Comparison of ENCODE assay signal across 22 cellular contexts in the genomic region with DNA sequence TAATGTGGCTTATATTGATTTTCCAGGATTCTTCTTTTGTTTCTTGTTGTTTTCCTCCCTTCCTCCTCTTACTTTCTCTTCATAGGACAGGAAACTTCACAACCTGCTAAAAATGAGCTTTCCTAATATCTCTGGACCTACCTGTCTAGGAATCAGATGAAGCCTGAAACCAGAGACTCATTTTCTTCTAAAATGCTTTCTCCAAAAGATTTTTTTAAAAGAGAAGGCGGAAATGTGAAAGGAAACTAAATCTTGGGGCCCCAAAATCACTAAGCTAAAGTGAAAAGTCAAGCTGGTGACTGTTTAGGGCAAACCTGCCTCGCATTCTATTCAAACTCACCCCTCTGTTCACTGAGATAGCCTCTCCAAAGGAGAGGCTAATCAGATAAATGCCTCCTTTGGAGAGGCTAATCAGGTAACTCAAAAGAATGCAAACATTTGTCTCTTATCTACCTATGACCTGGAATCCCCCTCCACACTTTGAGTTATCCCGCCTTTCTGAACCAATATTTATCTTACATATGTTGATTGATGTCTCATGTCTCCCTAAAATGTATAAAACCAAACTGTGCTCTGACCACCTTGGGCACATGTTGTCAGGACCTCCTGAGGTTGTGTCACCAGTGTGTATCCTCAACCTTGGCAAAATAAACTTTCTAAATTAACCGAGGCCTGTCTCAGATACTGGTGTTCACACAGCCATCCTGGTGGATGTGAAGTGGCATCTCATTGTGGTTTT.
A peak's percentile ranks its signal among the peaks of the same experiment; 100 is the strongest.
DNase-seq lines count a peak whose midpoint lies in the region; ATAC-seq, FAIRE-seq and TF ChIP-seq lines count a peak whose summit lies in the region.
"Had no signal": no experiment of that assay in that cellular context is flagged by ENCODE, and none has a peak within 500 bp of the region (broad histone marks: within the 10 kb centered on the region; RNA-seq: fewer than 3 reads in every experiment).

No MANE protein-coding gene starts in this region.

- H3K27ac ChIP-seq in mammary epithelial cell (ENCODE audit: insufficient read depth, low read depth, low read length) = no peak overlapping the region
- no peak overlapping the region for H3K27ac ChIP-seq in breast epithelium
- no peak overlapping the region for H3K27ac ChIP-seq in Karpas-422 (ENCODE audit: low read length)
- H3K27ac ChIP-seq in K562 (ENCODE audit: extremely low read depth, low read depth, low read length) = no peak overlapping the region
- H3K27ac ChIP-seq in mesendoderm (ENCODE audit: low read depth, low read length) = no peak overlapping the region
- H3K27ac ChIP-seq in colonic mucosa = no peak overlapping the region
- no peak overlapping the region for H3K27ac ChIP-seq in testis
- H3K27ac ChIP-seq: 22Rv1, A549, C4-2B had no signal

- WGBS in mammary epithelial cell (ENCODE audit: low coverage, missing lambda C conversion rate) = 93% methylated on average over 4 of the region's 4 CpGs
- WGBS in K562 (ENCODE audit: insufficient coverage, low coverage, missing lambda C conversion rate) = 4% methylated on average over 4 of the region's 4 CpGs
- WGBS in mesendoderm (ENCODE audit: extremely low coverage, insufficient coverage, low lambda C conversion rate) = no CpG with 5 or more reads among the region's 4 CpGs
- 89 to 93% methylated on average over 4 of the region's 4 CpGs for WGBS in testis, 2 donors

- H2BK15ac ChIP-seq in mesendoderm (replicated peaks; ENCODE audit: low read depth) = no peak overlapping the region

- CTCF ChIA-PET in mammary epithelial cell (lab: Charles Lee; ENCODE audit: low non-redundant PET) (no interaction called here), K562 (lab: Yijun Ruan, JAX; ENCODE audit: low intra/inter-chr PET ratio) (no interaction called here)

- no peak for DNase-seq in mammary epithelial cell
- no peak for DNase-seq in breast epithelium (ENCODE audit: low spot score in 2 of 2)
- no peak for DNase-seq in Karpas-422
- DNase-seq in K562 (ENCODE audit: extremely low read depth in 1 of 4, low spot score in 3 of 4) = no peak
- peak; percentile 29 for DNase-seq in mesendoderm
- DNase-seq in colonic mucosa = no peak
- no peak for DNase-seq in KBM-7
- no peak for DNase-seq in testis
- DNase-seq: AML-193; Calu3; CD4-positive, alpha-beta T cell; DMS53; DND-41; EL; GOT3; H7; HFFc6 had no signal

- no peaks in the 10 kb centered on the region for H3K9me2 ChIP-seq in Karpas-422 (replicated peaks; ENCODE audit: insufficient read depth, low read length)

- no peak overlapping the region for H3K9ac ChIP-seq in mammary epithelial cell (ENCODE audit: insufficient read depth, low read length)
- no peak overlapping the region for H3K9ac ChIP-seq in Karpas-422 (ENCODE audit: low read length)
- no peak overlapping the region for H3K9ac ChIP-seq in K562 (ENCODE audit: insufficient read depth in 1 of 2, low read depth in 2 of 2, low read length in 2 of 2)
- no peak overlapping the region for H3K9ac ChIP-seq in mesendoderm (ENCODE audit: low read length)
- no peak overlapping the region for H3K9ac ChIP-seq in colonic mucosa (ENCODE audit: low read depth in 2 of 2, low read length in 2 of 2)

- no peaks in the 10 kb centered on the region for H3K27me3 ChIP-seq in mammary epithelial cell (ENCODE audit: insufficient read depth, low read length)
- H3K27me3 ChIP-seq in breast epithelium = no peaks in the 10 kb centered on the region
- H3K27me3 ChIP-seq in Karpas-422 (ENCODE audit: low read length) = no peaks in the 10 kb centered on the region
- no peaks in the 10 kb centered on the region for H3K27me3 ChIP-seq in K562 (ENCODE audit: control insufficient read depth in 2 of 2, insufficient read depth in 2 of 2, low read length in 2 of 2)
- H3K27me3 ChIP-seq in mesendoderm (ENCODE audit: insufficient read depth, low read length, poor library complexity) = no peaks in the 10 kb centered on the region
- H3K27me3 ChIP-seq in colonic mucosa = no peaks in the 10 kb centered on the region
- no peaks in the 10 kb centered on the region for H3K27me3 ChIP-seq in testis

- BruUV-seq in mammary epithelial cell (replicated peaks; lab: Mats Ljungman, UMichigan) (no TSS peak), K562 (replicated peaks; lab: Mats Ljungman, UMichigan) (no TSS peak)

- no peak overlapping the region for H3K23ac ChIP-seq in mesendoderm (ENCODE audit: low read length)

- H3K79me1 ChIP-seq in mesendoderm (ENCODE audit: low read length) = no peaks in the 10 kb centered on the region

- no peak overlapping the region for H3K4me2 ChIP-seq in mammary epithelial cell (ENCODE audit: insufficient read depth, low read depth, low read length)
- H3K4me2 ChIP-seq in Karpas-422 (ENCODE audit: low read depth, low read length, poor library complexity, severe bottlenecking) = no peak overlapping the region
- H3K4me2 ChIP-seq in K562 (ENCODE audit: insufficient read depth, low read length) = no peak overlapping the region
- no peak overlapping the region for H3K4me2 ChIP-seq in mesendoderm (ENCODE audit: low read length)
- H3K4me2 ChIP-seq: A549 had no signal

- H4K5ac ChIP-seq in mesendoderm (ENCODE audit: low read length) = no peak overlapping the region

- H2AFZ ChIP-seq in mammary epithelial cell (ENCODE audit: low read depth, low read length) = peak overlapping the region; percentile 9
- peak overlapping the region; percentile 34; the same call in 1 of the 2 replicates for H2AFZ ChIP-seq in Karpas-422 (ENCODE audit: low read length)
- H2AFZ ChIP-seq in K562 (ENCODE audit: low read depth, low read length) = no peak overlapping the region

- no peak overlapping the region for H2BK5ac ChIP-seq in mesendoderm (ENCODE audit: low read length)

- TF ChIP-seq CTCF in mammary epithelial cell (conservative IDR thresholded peaks at IDR 0.05 in 1 of 2, IDR thresholded peaks at IDR 0.05 in 1 of 2; ENCODE audit: extremely low read depth in 1 of 2, insufficient read depth in 1 of 2, low read depth in 1 of 2, low read length in 2 of 2) = no peak
- no peak for TF ChIP-seq CTCF in breast epithelium (IDR thresholded peaks at IDR 0.05)
- TF ChIP-seq CTCF in K562 (IDR thresholded peaks at IDR 0.05 in 2 of 3, conservative IDR thresholded peaks at IDR 0.05 in 1 of 3; ENCODE audit: insufficient read depth in 2 of 3, low read depth in 1 of 3, low read length in 3 of 3) = no peak
- TF ChIP-seq CTCF in colonic mucosa (IDR thresholded peaks at IDR 0.05) = no peak
- TF ChIP-seq CTCF in testis (IDR thresholded peaks at IDR 0.05) = no peak

- no peaks in the 10 kb centered on the region for H3K9me1 ChIP-seq in K562 (ENCODE audit: control insufficient read depth, insufficient read depth, low read length)

- H4K20me1 ChIP-seq in mammary epithelial cell (ENCODE audit: insufficient read depth, low read length) = no peaks in the 10 kb centered on the region
- no peaks in the 10 kb centered on the region for H4K20me1 ChIP-seq in Karpas-422 (ENCODE audit: insufficient read depth, low read depth, low read length)
- no peaks in the 10 kb centered on the region for H4K20me1 ChIP-seq in K562 (replicated peaks; ENCODE audit: control insufficient read depth, insufficient read depth, low read length)

- H3K56ac ChIP-seq in mesendoderm (ENCODE audit: low read length) = no peak overlapping the region

- no peak overlapping the region for H3K4me3 ChIP-seq in mammary epithelial cell (replicated peaks in 1 of 3; ENCODE audit: insufficient read depth in 1 of 3, low read depth in 2 of 3, low read length in 3 of 3)
- no peak overlapping the region for H3K4me3 ChIP-seq in breast epithelium
- no peak overlapping the region for H3K4me3 ChIP-seq in Karpas-422 (ENCODE audit: low read length)
- H3K4me3 ChIP-seq in K562 = no peak overlapping the region
- no peak overlapping the region for H3K4me3 ChIP-seq in mesendoderm (ENCODE audit: low read length)
- H3K4me3 ChIP-seq in colonic mucosa = no peak overlapping the region
- H3K4me3 ChIP-seq in testis = no peak overlapping the region
- H3K4me3 ChIP-seq: A549 had no signal

- in situ Hi-C loops in mammary epithelial cell (cut with MboI; ENCODE audit: low sequenced_read_pairs in 2 of 2) = no loop called here
- in situ Hi-C loops in K562 (cut with MboI) = no loop called here
- in situ Hi-C loops in KBM-7 (cut with MboI; ENCODE audit: low pct_unique_long_range_greater_than_20kb, low sequenced_read_pairs) = no loop called here

- TF ChIP-seq POLR2A in breast epithelium (IDR thresholded peaks at IDR 0.05) = no peak
- no peak for TF ChIP-seq POLR2A in K562 (conservative IDR thresholded peaks at IDR 0.05)
- no peak for TF ChIP-seq POLR2A in testis (IDR thresholded peaks at IDR 0.05)

- FAIRE-seq in K562 (lab: Jason Lieb, UNC) = no peak
- FAIRE-seq: A549, GM12891 had no signal

- no peak for TF ChIP-seq EP300 in K562 (IDR thresholded peaks at IDR 0.05; ENCODE audit: low read length)

- no peak for TF ChIP-seq RAD21 in K562 (CRISPR knock-in tag; conservative IDR thresholded peaks at IDR 0.05 in 1 of 2, IDR thresholded peaks at IDR 0.05 in 1 of 2)

- no peak overlapping the region for H2BK120ac ChIP-seq in mesendoderm (ENCODE audit: low read depth, low read length)

- no peak overlapping the region for H3K18ac ChIP-seq in mesendoderm (ENCODE audit: low read length)

- POLR2A ChIA-PET in K562 (lab: Yijun Ruan, JAX) = no interaction called here

- dilution Hi-C loops in mammary epithelial cell (cut with HindIII; ENCODE audit: low sequenced_read_pairs) = no loop called here

- no peak overlapping the region for H3K4ac ChIP-seq in mesendoderm (ENCODE audit: low read depth, low read length)

- no peak overlapping the region for H4K8ac ChIP-seq in mesendoderm (ENCODE audit: low read depth, low read length)

- H2AK5ac ChIP-seq in mesendoderm (ENCODE audit: low read length) = no peak overlapping the region

- H3K79me2 ChIP-seq in mammary epithelial cell (ENCODE audit: insufficient read depth, low read length) (no peaks in the 10 kb centered on the region), Karpas-422 (ENCODE audit: low read length) (no peaks in the 10 kb centered on the region), K562 (ENCODE audit: control insufficient read depth, insufficient read depth, low read length) (no peaks in the 10 kb centered on the region), mesendoderm (ENCODE audit: control insufficient read depth, insufficient read depth, low read length) (no peaks in the 10 kb centered on the region)

- H3K36me3 ChIP-seq in mammary epithelial cell (ENCODE audit: insufficient read depth, low read length) (no peaks in the 10 kb centered on the region), breast epithelium (no peaks in the 10 kb centered on the region), Karpas-422 (ENCODE audit: insufficient read depth, low read length) (no peaks in the 10 kb centered on the region), K562 (ENCODE audit: control insufficient read depth, insufficient read depth, low read length) (no peaks in the 10 kb centered on the region), mesendoderm (ENCODE audit: control insufficient read depth, insufficient read depth, low read length) (no peaks in the 10 kb centered on the region), colonic mucosa (no peaks in the 10 kb centered on the region), testis (ENCODE audit: low read depth, missing control alignments) (no peaks in the 10 kb centered on the region)

- H3K9me3 ChIP-seq in mammary epithelial cell (replicated peaks; ENCODE audit: insufficient read depth, low read length) (peaks cover 11% of the 10 kb centered on the region), breast epithelium (peaks cover 0 to 12% of the 10 kb centered on the region in 2 donors), Karpas-422 (ENCODE audit: low read length) (peaks cover 4% of the 10 kb centered on the region), K562 (replicated peaks; ENCODE audit: control insufficient read depth, insufficient read depth, low read depth, low read length) (0 out of 2 replicates have a peak, but pooled peaks cover 2% of the 10 kb centered on the region), colonic mucosa (no peaks in the 10 kb centered on the region), testis (no peaks in the 10 kb centered on the region)

- no peak for ATAC-seq in K562
- ATAC-seq: A549, HCT116 had no signal

- no peaks in the 10 kb centered on the region for H3K4me1 ChIP-seq in mammary epithelial cell (ENCODE audit: insufficient read depth, low read length)
- H3K4me1 ChIP-seq in breast epithelium = no peaks in the 10 kb centered on the region
- H3K4me1 ChIP-seq in Karpas-422 (ENCODE audit: low read length) = peaks cover 8% of the 10 kb centered on the region
- H3K4me1 ChIP-seq in K562 (replicated peaks in 1 of 2; ENCODE audit: control insufficient read depth in 2 of 2, insufficient read depth in 2 of 2, low read length in 2 of 2) = no peaks in the 10 kb centered on the region
- H3K4me1 ChIP-seq in mesendoderm (ENCODE audit: control insufficient read depth, low read depth, low read length) = no peaks in the 10 kb centered on the region
- H3K4me1 ChIP-seq in colonic mucosa = no peaks in the 10 kb centered on the region
- no peaks in the 10 kb centered on the region for H3K4me1 ChIP-seq in testis
- H3K4me1 ChIP-seq: A549 had no signal

- intact Hi-C loops in mammary epithelial cell (cut with micrococcal nuclease) = no loop called here
- intact Hi-C loops in breast epithelium (cut with DNase I; ENCODE audit: low total_unique reads) = no loop called here
- intact Hi-C loops in K562 (cut with micrococcal nuclease) = no loop called here
- intact Hi-C loops in colonic mucosa (cut with DNase I) = no loop called here
- intact Hi-C loops in testis (cut with DNase I; ENCODE audit: low total_unique reads) = no loop called here
